ENCODE assay signal across 8 cellular contexts in the genomic region with DNA sequence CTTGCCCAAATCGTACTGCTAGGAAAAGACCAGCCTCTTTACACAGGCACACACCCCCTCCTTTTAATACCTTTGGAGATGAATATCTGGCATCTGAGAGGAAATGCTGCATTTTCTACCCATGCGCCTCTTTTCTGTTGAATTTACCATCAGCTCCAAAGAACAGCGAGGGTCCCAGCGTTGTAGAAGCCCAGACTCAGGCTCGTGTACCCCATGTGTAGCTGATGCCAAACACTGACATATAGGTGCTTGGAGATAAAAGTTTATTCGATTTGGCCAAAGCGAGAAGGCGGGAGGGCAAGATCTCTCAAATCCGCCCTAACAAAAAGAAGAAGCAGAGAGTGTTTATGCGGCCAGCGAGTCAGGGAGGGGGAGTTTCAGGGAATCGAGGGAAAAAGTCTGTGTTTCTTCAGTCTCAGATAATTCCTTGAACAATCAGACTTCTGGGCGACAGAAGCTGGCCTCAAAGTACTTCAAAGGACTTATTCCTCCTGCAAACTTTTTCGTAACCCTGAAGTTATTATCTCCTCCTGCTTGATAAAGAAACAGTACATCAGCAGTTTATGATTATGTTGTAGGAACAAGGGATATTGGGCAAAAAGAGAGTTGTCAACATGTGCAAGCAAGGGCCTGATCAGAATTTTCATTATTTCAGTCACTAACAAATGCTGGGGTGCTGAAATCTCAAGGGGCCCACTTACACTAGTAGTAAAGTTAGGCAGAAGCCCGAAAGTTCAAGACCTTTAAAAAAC. TPM values are rescaled to one million over a fixed set of nuclear protein-coding genes. Genes with fewer than 3 reads are reported as not detected.
DNase-seq lines count a peak whose midpoint lies in the region; ATAC-seq, FAIRE-seq and TF ChIP-seq lines count a peak whose summit lies in the region.

No MANE protein-coding gene starts in this region.

- H3K27me3 Mint-ChIP-seq in activated naive CD4-positive, alpha-beta T cell treated with anti-CD3 and anti-CD28 coated beads, Interleukin-2, amount 50 U/mL, for 24 hours = no peaks in the 10 kb centered on the region
- H3K27me3 Mint-ChIP-seq in activated B cell treated with CpG ODN at 0.5 μM for 24 hours = no peaks in the 10 kb centered on the region
- H3K27me3 Mint-ChIP-seq in stimulated activated naive CD8-positive, alpha-beta T cell treated with anti-CD3 and anti-CD28 coated beads, Interleukin-15, amount 100 ng/mL, for 72 hours = no peaks in the 10 kb centered on the region

- intact Hi-C loops in activated B cell treated with CpG ODN at 0.5 μM for 24 hours (cut with micrococcal nuclease) = loop anchor here (5.0 kb wide), 2 partner anchors 78 to 287 kb away; a partner anchor contains a TSS

- H3K4me3 ChIP-seq in iPS-11a (ENCODE audit: low read depth, low read length) = peak overlapping the region; percentile 63

- H3K4me3 Mint-ChIP-seq in activated naive CD4-positive, alpha-beta T cell treated with anti-CD3 and anti-CD28 coated beads, Interleukin-2, amount 50 U/mL, for 24 hours = peak overlapping the region; percentile 94
- H3K4me3 Mint-ChIP-seq in activated B cell treated with CpG ODN at 0.5 μM for 24 hours = peak overlapping the region; percentile 86
- peak overlapping the region; percentile 88 to 93 for H3K4me3 Mint-ChIP-seq in stimulated activated naive CD8-positive, alpha-beta T cell treated with anti-CD3 and anti-CD28 coated beads, Interleukin-15, amount 100 ng/mL, for 72 hours

- ATAC-seq in HG03066 (IDR thresholded peaks at IDR 0.05; ENCODE audit: low read depth, unreplicated experiment) = peak; percentile 22
- peak; percentile 2 for ATAC-seq in activated B cell treated with CpG ODN at 0.5 μM for 24 hours (ENCODE audit: low read depth)
- peak; percentile 40 for ATAC-seq in stimulated activated naive CD8-positive, alpha-beta T cell treated with anti-CD3 and anti-CD28 coated beads, Interleukin-15, amount 100 ng/mL, for 72 hours

- no peak for FAIRE-seq in RCC 7860 (lab: Jason Lieb, UNC)

- H3K27ac Mint-ChIP-seq in activated naive CD4-positive, alpha-beta T cell treated with anti-CD3 and anti-CD28 coated beads, Interleukin-2, amount 50 U/mL, for 24 hours = peak overlapping the region; percentile 46
- no peak overlapping the region for H3K27ac Mint-ChIP-seq in activated B cell treated with CpG ODN at 0.5 μM for 24 hours
- H3K27ac Mint-ChIP-seq in stimulated activated naive CD8-positive, alpha-beta T cell treated with anti-CD3 and anti-CD28 coated beads, Interleukin-15, amount 100 ng/mL, for 72 hours = no peak overlapping the region

- no peak for DNase-seq in activated naive CD4-positive, alpha-beta T cell (lab: John Stamatoyannopoulos, UW)
- DNase-seq in activated B cell treated with CpG ODN at 0.5 μM for 24 hours (no peak), iPS-NIHi11 (ENCODE audit: low spot score) (no peak), RCC 7860 (ENCODE audit: low spot score) (no peak)
- no peak for DNase-seq in stimulated activated naive CD8-positive, alpha-beta T cell treated with anti-CD3 and anti-CD28 coated beads, Interleukin-15, amount 100 ng/mL, for 72 hours

- POLR2A ChIA-PET in activated B cell treated with CpG ODN at 0.5 μM for 24 hours (lab: Charles Lee) = interaction anchor here (0.6 to 1.1 kb wide), 4 partner anchors 78 to 334 kb away, joined by 3 to 7 read pairs (median 3); a partner anchor contains a TSS

- no peak for TF ChIP-seq CTCF in activated B cell treated with CpG ODN at 0.5 μM for 24 hours (IDR thresholded peaks at IDR 0.05)

- no peaks in the 10 kb centered on the region for H3K9me3 Mint-ChIP-seq in activated naive CD4-positive, alpha-beta T cell treated with anti-CD3 and anti-CD28 coated beads, Interleukin-2, amount 50 U/mL, for 24 hours
- H3K9me3 Mint-ChIP-seq in activated B cell treated with CpG ODN at 0.5 μM for 24 hours = no peaks in the 10 kb centered on the region
- no peaks in the 10 kb centered on the region for H3K9me3 Mint-ChIP-seq in stimulated activated naive CD8-positive, alpha-beta T cell treated with anti-CD3 and anti-CD28 coated beads, Interleukin-15, amount 100 ng/mL, for 72 hours

- CTCF ChIA-PET in activated B cell treated with CpG ODN at 0.5 μM for 24 hours (lab: Charles Lee) = interaction anchor here (1.0 to 3.2 kb wide), 12 partner anchors 10 to 488 kb away, joined by 3 to 10 read pairs (median 4); no protein-coding TSS in a partner anchor

- H3K4me1 Mint-ChIP-seq in activated naive CD4-positive, alpha-beta T cell treated with anti-CD3 and anti-CD28 coated beads, Interleukin-2, amount 50 U/mL, for 24 hours = peaks cover 47% of the 10 kb centered on the region
- peaks cover 17% of the 10 kb centered on the region for H3K4me1 Mint-ChIP-seq in activated B cell treated with CpG ODN at 0.5 μM for 24 hours
- H3K4me1 Mint-ChIP-seq in stimulated activated naive CD8-positive, alpha-beta T cell treated with anti-CD3 and anti-CD28 coated beads, Interleukin-15, amount 100 ng/mL, for 72 hours = peaks cover 30% of the 10 kb centered on the region

- no peaks in the 10 kb centered on the region for H3K36me3 Mint-ChIP-seq in activated naive CD4-positive, alpha-beta T cell treated with anti-CD3 and anti-CD28 coated beads, Interleukin-2, amount 50 U/mL, for 24 hours
- no peaks in the 10 kb centered on the region for H3K36me3 Mint-ChIP-seq in activated B cell treated with CpG ODN at 0.5 μM for 24 hours (ENCODE audit: low read depth)

RNA-seq across cellular contexts. Expression of a gene that starts 0.6 kb away (rescaled TPM):
- total RNA-seq in activated B cell treated with CpG ODN at 0.5 μM for 24 hours = 3.1 and 3.8 TPM in 2 replicates

RNA-seq across cellular contexts. Expression of a gene that starts 35.9 kb away (rescaled TPM):
- total RNA-seq in activated B cell treated with CpG ODN at 0.5 μM for 24 hours = 1.0 and 2.1 TPM in 2 replicates
